In genomic region chr2:149044500-149044899, GRCh38 we compare ENCODE assay signal across 11 cellular contexts.
"Had no signal": no experiment of that assay in that cellular context is flagged by ENCODE, and none has a peak within 500 bp of the region (broad histone marks: within the 10 kb centered on the region; RNA-seq: fewer than 3 reads in every experiment).

No MANE protein-coding gene starts in this region.

- H3K36me3 ChIP-seq: HAP-1 had no signal

- H3K27ac Mint-ChIP-seq: GM23338, H9, HFFc6 had no signal

- H3K9me3 ChIP-seq: HAP-1 had no signal

- H3K4me2 ChIP-seq: GM23338 had no signal

- FAIRE-seq: H1, H54 had no signal

- H3K27ac ChIP-seq: GM23248 had no signal

- H3K4me3 Mint-ChIP-seq: GM23338, H9, HFFc6 had no signal

- H3K4me1 ChIP-seq: HAP-1 had no signal

- ATAC-seq: GM23338, HCT116 had no signal

- DNase-seq: GM23248, GOT3, H7, H9, HCEC 1CT, HFFc6 had no signal

- H2AFZ ChIP-seq: GM23248, GM23338 had no signal

- H3K4me3 ChIP-seq: GM23248, GM23338, HAP-1 had no signal

- H3K9ac ChIP-seq: GM23248 had no signal

- H3K4me1 Mint-ChIP-seq: GM23338, H9 had no signal
